In the genomic region with DNA sequence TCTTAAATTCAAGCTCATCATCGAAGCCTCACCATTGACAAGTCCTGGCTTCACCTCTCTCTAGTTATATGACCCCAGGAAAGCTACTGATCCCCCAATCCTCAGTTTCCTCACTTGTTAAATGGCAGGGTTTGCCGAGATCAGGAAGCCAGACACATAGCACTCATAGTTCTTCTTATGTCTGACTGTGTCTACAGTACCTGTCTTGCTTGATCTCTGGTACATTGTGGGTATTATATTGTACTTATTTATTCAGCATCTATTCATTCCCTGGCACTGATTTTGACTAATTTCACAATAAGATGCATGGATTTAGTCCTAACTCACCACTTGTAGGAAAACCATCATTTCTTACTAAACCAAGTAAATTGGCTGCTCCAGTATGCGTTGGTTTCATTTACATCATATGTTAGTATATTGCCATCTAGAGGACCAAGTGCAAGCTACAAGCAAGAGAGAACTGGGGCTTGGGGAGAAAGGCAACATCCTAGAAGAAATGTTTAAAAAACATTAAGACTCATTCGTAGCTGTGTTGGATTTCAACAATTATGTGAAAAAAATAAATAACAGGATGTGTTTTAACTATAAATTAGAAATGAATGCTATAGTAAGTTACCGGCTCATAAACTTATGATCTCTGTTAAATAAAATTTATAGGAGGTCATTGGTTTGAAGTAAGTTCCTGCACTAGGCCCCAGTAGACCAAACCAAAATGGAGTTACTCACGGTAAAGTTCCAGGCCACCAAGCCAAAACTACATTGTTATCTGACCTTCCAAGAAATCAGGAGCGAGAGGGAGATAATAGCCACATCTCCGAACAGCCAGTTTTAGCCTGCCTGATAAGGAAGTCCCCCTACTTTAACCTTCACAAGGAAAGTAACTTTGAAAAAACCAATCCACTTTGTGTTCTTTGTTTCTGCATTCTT, we compare ENCODE assay signal across 8 cellular contexts. TPM values are rescaled to one million over a fixed set of nuclear protein-coding genes. Genes with fewer than 3 reads are reported as not detected.
DNase-seq lines count a peak whose midpoint lies in the region; ATAC-seq and TF ChIP-seq lines count a peak whose summit lies in the region.
"Not testable (repeated sequence)": the region's sequence is repeated elsewhere in the genome, so short reads cannot be mapped to it uniquely, and the experiment has no call there.

No MANE protein-coding gene starts in this region.

- DNase-seq in AG10803 (ENCODE audit: low read depth) (peak; percentile 88), M059J (ENCODE audit: low read depth) (peak; percentile 63), left kidney (ENCODE audit: low read depth, low spot score) (peak; percentile 84)
- not testable (repeated sequence) for DNase-seq in GM13977 (ENCODE audit: low spot score); Panc1 (ENCODE audit: low read depth, low spot score); activated T-cell treated with anti-CD3 and anti-CD28 coated beads, Interleukin-2, amount 50 U/mL, for 72 hours; sciatic nerve (ENCODE audit: low spot score)

- not testable (repeated sequence) for H3K36me3 ChIP-seq in Panc1 (ENCODE audit: control insufficient read depth, insufficient read depth, low read length)

- in situ Hi-C loops in GM13977 (cut with MboI; ENCODE audit: low pct_unique_long_range_greater_than_20kb, low sequenced_read_pairs, unreplicated experiment); Panc1 (cut with HindIII; ENCODE audit: low pct_unique_long_range_greater_than_20kb, low sequenced_read_pairs): not testable (repeated sequence)

- H3K36me3 Mint-ChIP-seq in activated T-cell treated with anti-CD3 and anti-CD28 coated beads, Interleukin-2, amount 50 U/mL, for 72 hours (ENCODE audit: insufficient read depth in 2 of 2), result not testable (repeated sequence)

- TF ChIP-seq CTCF in AG10803 (conservative IDR thresholded peaks at IDR 0.05; ENCODE audit: low read length) (peak; percentile 55), GM13977 (IDR thresholded peaks at IDR 0.05; ENCODE audit: extremely low read depth, insufficient read depth, missing control alignments) (peak; percentile 48), Panc1 (IDR thresholded peaks at IDR 0.05) (peak; percentile 63; the same call in 1 of the 2 replicates)

- H3K27me3 ChIP-seq in Panc1 (ENCODE audit: control insufficient read depth, insufficient read depth, low read length), result not testable (repeated sequence)

- intact Hi-C loops in Panc1 (cut with micrococcal nuclease; ENCODE audit: unreplicated experiment); sciatic nerve (cut with DNase I): not testable (repeated sequence)

- not testable (repeated sequence) for H3K4me3 ChIP-seq in AG10803 (ENCODE audit: low read length); Panc1 (ENCODE audit: low read depth in 2 of 2, low read length in 2 of 2)

- H3K27ac Mint-ChIP-seq in activated T-cell treated with anti-CD3 and anti-CD28 coated beads, Interleukin-2, amount 50 U/mL, for 72 hours, result not testable (repeated sequence)

- not testable (repeated sequence) for H3K9me3 Mint-ChIP-seq in activated T-cell treated with anti-CD3 and anti-CD28 coated beads, Interleukin-2, amount 50 U/mL, for 72 hours

- CTCF ChIA-PET in Panc1 (lab: Charles Lee), result not testable (repeated sequence)

- POLR2A ChIA-PET in Panc1 (lab: Charles Lee), result not testable (repeated sequence)

- BruUV-seq in Panc1 (replicated peaks; lab: Mats Ljungman, UMichigan), result not testable (repeated sequence)

- H3K27me3 Mint-ChIP-seq in activated T-cell treated with anti-CD3 and anti-CD28 coated beads, Interleukin-2, amount 50 U/mL, for 72 hours (ENCODE audit: low read depth), result not testable (repeated sequence)

- ATAC-seq in Panc1, result peak; percentile 74
- peak; percentile 55 to 57 for ATAC-seq in activated T-cell treated with anti-CD3 and anti-CD28 coated beads, Interleukin-2, amount 50 U/mL, for 72 hours (replicated peaks in 1 of 2)
- ATAC-seq in esophagus mucosa, result peak; percentile 52
- peak; percentile 89 for ATAC-seq in sciatic nerve

- H3K27ac ChIP-seq in Panc1 (ENCODE audit: low read length), result not testable (repeated sequence)

- not testable (repeated sequence) for H3K9me3 ChIP-seq in Panc1 (ENCODE audit: control insufficient read depth, insufficient read depth, low read depth, low read length)

- H3K4me1 Mint-ChIP-seq in activated T-cell treated with anti-CD3 and anti-CD28 coated beads, Interleukin-2, amount 50 U/mL, for 72 hours (ENCODE audit: low read depth), result not testable (repeated sequence)

- not testable (repeated sequence) for H3K4me1 ChIP-seq in Panc1 (ENCODE audit: control insufficient read depth, insufficient read depth, low read length)

- H3K4me3 Mint-ChIP-seq in activated T-cell treated with anti-CD3 and anti-CD28 coated beads, Interleukin-2, amount 50 U/mL, for 72 hours, result not testable (repeated sequence)

RNA-seq across cellular contexts. Expression of a gene that starts 36.7 kb away (rescaled TPM):
- total RNA-seq in M059J (2014; rRNA removed; shearing (Covaris generic)), result 12.4 and 13.2 TPM in 2 replicates
- total RNA-seq in Panc1 (2021; ENCODE audit: unreplicated experiment) (6.7 TPM), esophagus mucosa (8.0 TPM), sciatic nerve (27.5 TPM)
- 7.8 TPM for polyA plus RNA-seq in Panc1 (2012; ENCODE audit: insufficient read length)
- total RNA-seq in activated T-cell treated with anti-CD3 and anti-CD28 coated beads, Interleukin-2, amount 50 U/mL, for 72 hours, result 10 to 100 TPM; 19.5 to 26.5 TPM

RNA-seq across cellular contexts. Expression of a gene that starts 59.1 kb away (rescaled TPM):
- total RNA-seq in M059J (2014; rRNA removed; shearing (Covaris generic)), result 0.59 TPM in 1 of 2 replicates, not detected in the other
- 2.8 TPM for total RNA-seq in Panc1 (2021; ENCODE audit: unreplicated experiment)
- polyA plus RNA-seq in Panc1 (2012; ENCODE audit: insufficient read length), result not detected
- total RNA-seq in activated T-cell treated with anti-CD3 and anti-CD28 coated beads, Interleukin-2, amount 50 U/mL, for 72 hours, result 10 to 100 TPM; 12.8 to 16.2 TPM
- total RNA-seq in esophagus mucosa, result 4.7 TPM
- total RNA-seq in sciatic nerve, result 14.7 TPM
